In genomic region chr3:72951259-72951722, GRCh38 we compare ENCODE assay signal across 13 cellular contexts.
A peak's percentile ranks its signal among the peaks of the same experiment; 100 is the strongest.
DNase-seq lines count a peak whose midpoint lies in the region; ATAC-seq, FAIRE-seq and TF ChIP-seq lines count a peak whose summit lies in the region.
"Had no signal": no experiment of that assay in that cellular context is flagged by ENCODE, and none has a peak within 500 bp of the region (broad histone marks: within the 10 kb centered on the region; RNA-seq: fewer than 3 reads in every experiment).

No MANE protein-coding gene starts in this region.

- FAIRE-seq in HTR-8/SVneo (lab: Jason Lieb, UNC), result no peak
- FAIRE-seq: frontal cortex had no signal

- H3K4me3 Mint-ChIP-seq in effector memory CD8-positive, alpha-beta T cell, result no peak overlapping the region

- no peaks in the 10 kb centered on the region for H3K36me3 ChIP-seq in GM06990 (ENCODE audit: control insufficient read depth, insufficient read depth, low read length)

- DNase-seq in GM06990 (ENCODE audit: extremely low read depth, insufficient read length), result peak; percentile 32
- DNase-seq in effector memory CD8-positive, alpha-beta T cell, result no peak
- DNase-seq in UCSD-AML1 (lab: John Stamatoyannopoulos, UW; ENCODE audit: unreplicated experiment), result no peak
- no peak for DNase-seq in HTR-8/SVneo (ENCODE audit: insufficient read length, low spot score)
- no peak for DNase-seq in KG1 (lab: John Stamatoyannopoulos, UW)
- DNase-seq in NOMO-1 (lab: John Stamatoyannopoulos, UW; ENCODE audit: unreplicated experiment in 2 of 2), result no peak
- DNase-seq: GOT3, left cardiac atrium, NCI-H1694 had no signal

- H3K27ac Mint-ChIP-seq in effector memory CD8-positive, alpha-beta T cell, result no peak overlapping the region

- H3K4me1 Mint-ChIP-seq in effector memory CD8-positive, alpha-beta T cell (ENCODE audit: low read depth in 2 of 2), result peaks cover 1 to 6% of the 10 kb centered on the region in 2 donors

- no peaks in the 10 kb centered on the region for H3K27me3 ChIP-seq in GM06990 (replicated peaks; ENCODE audit: control insufficient read depth, insufficient read depth, low read length)

- H3K27me3 Mint-ChIP-seq in effector memory CD8-positive, alpha-beta T cell, result peaks cover 7 to 14% of the 10 kb centered on the region in 2 donors

- H3K36me3 Mint-ChIP-seq in effector memory CD8-positive, alpha-beta T cell (ENCODE audit: insufficient read depth), result no peaks in the 10 kb centered on the region

- H3K4me3 ChIP-seq in GM06990 (replicated peaks; ENCODE audit: low read depth, low read length), result no peak overlapping the region

- ATAC-seq in GM19372 (IDR thresholded peaks at IDR 0.05; ENCODE audit: low read depth, unreplicated experiment) (peak; percentile 50), HG03378 (IDR thresholded peaks at IDR 0.05; ENCODE audit: unreplicated experiment) (peak; percentile 71)
- peak; percentile 27 for ATAC-seq in effector memory CD8-positive, alpha-beta T cell (replicated peaks)
- ATAC-seq: left cardiac atrium, Panc1 had no signal

- TF ChIP-seq CTCF in GM06990 (IDR thresholded peaks at IDR 0.05; ENCODE audit: insufficient read depth, low read length, poor library complexity, severe bottlenecking), result no peak

- no peaks in the 10 kb centered on the region for H3K9me3 Mint-ChIP-seq in effector memory CD8-positive, alpha-beta T cell
